ENCODE assay signal across 9 cellular contexts in the genomic region with DNA sequence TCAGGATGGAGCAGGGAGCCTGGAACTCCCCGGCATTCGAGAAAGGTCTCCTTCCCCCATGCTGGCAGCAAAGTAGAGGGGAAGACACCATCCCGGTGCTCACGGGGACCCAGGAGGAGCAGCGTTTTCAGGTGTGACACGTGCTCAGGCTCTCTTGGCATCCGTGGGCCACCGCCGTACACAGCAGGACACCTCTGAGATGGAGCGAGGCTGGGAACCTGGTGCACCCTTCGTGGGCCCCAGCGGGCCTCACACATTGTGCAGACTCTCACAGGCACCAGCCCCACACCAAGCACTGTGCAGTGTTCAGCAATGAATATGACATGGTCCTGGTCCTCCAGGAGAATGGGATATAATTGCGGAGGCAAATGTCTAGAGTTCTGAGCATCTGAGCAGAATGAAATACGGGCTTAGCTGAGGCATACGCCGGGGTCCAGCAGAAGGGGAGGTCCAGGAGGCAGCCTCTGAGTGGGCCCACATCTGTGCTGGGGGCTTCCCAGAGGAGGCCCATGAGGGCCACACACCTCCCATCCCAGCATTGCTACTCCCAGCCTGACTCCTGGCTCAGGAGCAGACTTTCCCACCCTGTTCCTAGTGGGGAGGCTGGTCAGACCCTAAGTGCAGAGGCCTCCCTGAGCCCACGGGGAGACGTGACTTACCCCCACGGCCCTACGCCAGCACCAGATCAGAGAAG.
DNase-seq lines count a peak whose midpoint lies in the region; ATAC-seq and TF ChIP-seq lines count a peak whose summit lies in the region.
"Had no signal": no experiment of that assay in that cellular context is flagged by ENCODE, and none has a peak within 500 bp of the region (broad histone marks: within the 10 kb centered on the region; RNA-seq: fewer than 3 reads in every experiment).

No MANE protein-coding gene starts in this region.

- ATAC-seq in GM21390 (IDR thresholded peaks at IDR 0.05; ENCODE audit: unreplicated experiment) (no peak), HG02973 (IDR thresholded peaks at IDR 0.05; ENCODE audit: unreplicated experiment) (no peak)

- H3K27ac Mint-ChIP-seq in HFFc6 = peak overlapping the region; percentile 55; the same call in 1 of the 2 replicates
- H3K27ac Mint-ChIP-seq in chondrocyte (ENCODE audit: unreplicated experiment) = peak overlapping the region; percentile 57
- H3K27ac Mint-ChIP-seq in nephron = peak overlapping the region in 2 of 3 experiments; percentile 15 to 48

- no peak for TF ChIP-seq CTCF in AG09309 (IDR thresholded peaks at IDR 0.05; ENCODE audit: control insufficient read depth, insufficient read depth, low read depth, low read length, missing control alignments)
- TF ChIP-seq CTCF in HFFc6 (IDR thresholded peaks at IDR 0.05) = no peak
- no peak for TF ChIP-seq CTCF in chondrocyte (IDR thresholded peaks at IDR 0.05)
- no peak for TF ChIP-seq CTCF in nephron (IDR thresholded peaks at IDR 0.05; ENCODE audit: unreplicated experiment in 3 of 3)

- H3K4me1 Mint-ChIP-seq in HFFc6 (ENCODE audit: low read depth) (peaks cover 40% of the 10 kb centered on the region), chondrocyte (ENCODE audit: low read depth) (peaks cover 58% of the 10 kb centered on the region), nephron (peaks cover 37% of the 10 kb centered on the region)

- H3K4me3 ChIP-seq in AG09309 (ENCODE audit: control insufficient read depth, low read depth, low read length) = peak overlapping the region; percentile 60

- H3K27me3 Mint-ChIP-seq in HFFc6 (ENCODE audit: insufficient read depth) (no peaks in the 10 kb centered on the region; the same call in 1 of the 2 replicates), chondrocyte (ENCODE audit: low read depth) (no peaks in the 10 kb centered on the region), nephron (ENCODE audit: low read depth) (no peaks in the 10 kb centered on the region)

- H3K9me3 Mint-ChIP-seq in HFFc6 (no peaks in the 10 kb centered on the region), chondrocyte (ENCODE audit: low read depth) (no peaks in the 10 kb centered on the region), nephron (no peaks in the 10 kb centered on the region)

- H3K4me3 Mint-ChIP-seq in HFFc6 (peak overlapping the region; percentile 85), chondrocyte (ENCODE audit: unreplicated experiment) (peak overlapping the region; percentile 71), nephron (peak overlapping the region; percentile 69 to 80 (median 77))

- DNase-seq in AG09309 (ENCODE audit: low read depth) (no peak), HFFc6 (no peak), chondrocyte (ENCODE audit: low spot score) (no peak), NCI-H446 (lab: John Stamatoyannopoulos, UW) (no peak)
- no peak for DNase-seq in stimulated activated naive CD4-positive, alpha-beta T cell treated with Interleukin-2 at 50 U/mL for 16 hours (lab: John Stamatoyannopoulos, UW)
- DNase-seq: activated gamma-delta T cell had no signal

- no peaks in the 10 kb centered on the region for H3K36me3 Mint-ChIP-seq in HFFc6 (ENCODE audit: low read depth)
- H3K36me3 Mint-ChIP-seq in chondrocyte (ENCODE audit: low read depth) = peaks cover under 1% of the 10 kb centered on the region
- peaks cover 5% of the 10 kb centered on the region for H3K36me3 Mint-ChIP-seq in nephron (ENCODE audit: low read depth)
